Comparison of ENCODE assay signal across 25 cellular contexts in the genomic region with DNA sequence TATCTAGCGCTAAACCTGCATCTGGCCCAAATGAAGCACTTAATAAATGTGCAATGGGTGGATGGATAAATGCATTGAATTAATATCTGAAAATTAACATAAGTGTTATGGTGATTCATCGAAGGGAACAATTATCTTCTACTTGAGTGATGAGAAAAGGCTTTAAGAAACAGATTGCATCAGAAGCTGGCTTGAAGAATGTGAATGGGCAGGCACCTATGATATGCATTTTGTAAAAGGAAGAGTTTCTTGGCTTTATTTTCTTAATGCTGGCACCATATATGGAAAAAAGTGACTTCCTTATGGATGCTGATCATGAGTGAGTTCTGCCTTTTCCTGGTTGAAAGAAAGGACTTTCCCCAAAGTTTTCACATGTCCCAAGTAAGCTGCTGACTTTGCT.
"Had no signal": no experiment of that assay in that cellular context is flagged by ENCODE, and none has a peak within 500 bp of the region (broad histone marks: within the 10 kb centered on the region; RNA-seq: fewer than 3 reads in every experiment).

No MANE protein-coding gene starts in this region.

- H3K4me3 Mint-ChIP-seq: activated CD8-positive, alpha-beta T cell treated with anti-CD3 and anti-CD28 coated beads, Interleukin-2, amount 10 ng/mL, durations not matched to agents 7 days and 5 days; activated T-helper 1 cell treated with anti-CD3 and anti-CD28 coated beads, Interleukin-12 subunit alpha, Interleukin-12 subunit beta, Interleukin-2, Interleukin-4 antibody, amounts not matched to agents 30 ng/mL and 10 ng/mL and 1 ng/mL, durations not matched to agents 14 hours and 24 hours and 36 hours; nephron progenitor cell; T-helper 2 cell treated with Interferon-gamma antibody and Interleukin-4, amounts not matched to agents 5 μg/mL and 100 μg/mL, for 36 hours had no signal

- H3K27ac Mint-ChIP-seq: activated CD8-positive, alpha-beta T cell treated with anti-CD3 and anti-CD28 coated beads, Interleukin-2, amount 10 ng/mL, durations not matched to agents 7 days and 5 days; activated T-helper 1 cell treated with anti-CD3 and anti-CD28 coated beads, Interleukin-12 subunit alpha, Interleukin-12 subunit beta, Interleukin-2, Interleukin-4 antibody, amounts not matched to agents 30 ng/mL and 10 ng/mL and 1 ng/mL, durations not matched to agents 14 hours and 24 hours and 36 hours; nephron progenitor cell; T-helper 2 cell treated with Interferon-gamma antibody and Interleukin-4, amounts not matched to agents 5 μg/mL and 100 μg/mL, for 36 hours had no signal

- H3K27ac ChIP-seq: ascending aorta, esophagus muscularis mucosa, foreskin keratinocyte, lower lobe of right lung, pancreas, psoas muscle, upper lobe of left lung, WERI-Rb-1 had no signal

- H3K36me3 ChIP-seq: ascending aorta, brain microvascular endothelial cell, esophagus muscularis mucosa, lower lobe of right lung, pancreas, upper lobe of left lung had no signal

- H3K4me3 ChIP-seq: ascending aorta, esophagus muscularis mucosa, lower lobe of right lung, mucosa of descending colon, pancreas, psoas muscle, upper lobe of left lung had no signal

- DNase-seq: activated CD4-positive, alpha-beta T cell treated with anti-CD3 and anti-CD28 coated beads for 1 hour; activated CD4-positive, alpha-beta T cell treated with anti-CD3 and anti-CD28 coated beads, Interleukin-2, amount 50 U/mL, for 1 hour; activated CD8-positive, alpha-beta T cell treated with anti-CD3 and anti-CD28 coated beads, Interleukin-2, amount 10 ng/mL, durations not matched to agents 7 days and 5 days; activated gamma-delta T cell; activated naive CD4-positive, alpha-beta T cell treated with anti-CD3 and anti-CD28 coated beads, Interleukin-2, amount 50 U/mL, for 16 hours; cortex of kidney; lower lobe of right lung; mesendoderm; mucosa of descending colon; nephron progenitor cell; pancreas; psoas muscle; right cardiac atrium; stimulated activated CD4-positive, alpha-beta T cell treated with anti-CD3 and anti-CD28 coated beads, Interleukin-12 subunit alpha, Interleukin-12 subunit beta, amount 100 ng/mL, for 4 hours; stimulated activated CD4-positive, alpha-beta T cell treated with anti-CD3 and anti-CD28 coated beads, Interleukin-4, amount 100 ng/mL, for 4 hours; stimulated activated naive CD8-positive, alpha-beta T cell treated with anti-CD3 and anti-CD28 coated beads, Interleukin-15, Interleukin-2, amounts not matched to agents 100 U/mL and 50 U/mL, for 24 hours; upper lobe of left lung; WERI-Rb-1 had no signal

- H3K9me3 ChIP-seq: lower lobe of right lung, mucosa of descending colon, pancreas, psoas muscle, upper lobe of left lung had no signal

- H3K27me3 ChIP-seq: ascending aorta, brain microvascular endothelial cell, esophagus muscularis mucosa, foreskin keratinocyte, pancreas, upper lobe of left lung had no signal

- ATAC-seq: activated CD8-positive, alpha-beta T cell treated with anti-CD3 and anti-CD28 coated beads, Interleukin-2, amount 10 ng/mL, durations not matched to agents 7 days and 5 days; left lobe of liver; lower lobe of right lung; mucosa of descending colon; psoas muscle; right cardiac atrium; stimulated activated naive CD8-positive, alpha-beta T cell treated with anti-CD3 and anti-CD28 coated beads, Interleukin-15, Interleukin-2, amounts not matched to agents 100 U/mL and 50 U/mL, for 24 hours had no signal

- H3K4me1 ChIP-seq: ascending aorta, esophagus muscularis mucosa, psoas muscle had no signal

- H3K9me3 Mint-ChIP-seq: activated T-helper 1 cell treated with anti-CD3 and anti-CD28 coated beads, Interleukin-12 subunit alpha, Interleukin-12 subunit beta, Interleukin-2, Interleukin-4 antibody, amounts not matched to agents 30 ng/mL and 10 ng/mL and 1 ng/mL, durations not matched to agents 14 hours and 24 hours and 36 hours; T-helper 2 cell treated with Interferon-gamma antibody and Interleukin-4, amounts not matched to agents 5 μg/mL and 100 μg/mL, for 36 hours had no signal
